ENCODE assay signal across 18 cellular contexts in the genomic region with DNA sequence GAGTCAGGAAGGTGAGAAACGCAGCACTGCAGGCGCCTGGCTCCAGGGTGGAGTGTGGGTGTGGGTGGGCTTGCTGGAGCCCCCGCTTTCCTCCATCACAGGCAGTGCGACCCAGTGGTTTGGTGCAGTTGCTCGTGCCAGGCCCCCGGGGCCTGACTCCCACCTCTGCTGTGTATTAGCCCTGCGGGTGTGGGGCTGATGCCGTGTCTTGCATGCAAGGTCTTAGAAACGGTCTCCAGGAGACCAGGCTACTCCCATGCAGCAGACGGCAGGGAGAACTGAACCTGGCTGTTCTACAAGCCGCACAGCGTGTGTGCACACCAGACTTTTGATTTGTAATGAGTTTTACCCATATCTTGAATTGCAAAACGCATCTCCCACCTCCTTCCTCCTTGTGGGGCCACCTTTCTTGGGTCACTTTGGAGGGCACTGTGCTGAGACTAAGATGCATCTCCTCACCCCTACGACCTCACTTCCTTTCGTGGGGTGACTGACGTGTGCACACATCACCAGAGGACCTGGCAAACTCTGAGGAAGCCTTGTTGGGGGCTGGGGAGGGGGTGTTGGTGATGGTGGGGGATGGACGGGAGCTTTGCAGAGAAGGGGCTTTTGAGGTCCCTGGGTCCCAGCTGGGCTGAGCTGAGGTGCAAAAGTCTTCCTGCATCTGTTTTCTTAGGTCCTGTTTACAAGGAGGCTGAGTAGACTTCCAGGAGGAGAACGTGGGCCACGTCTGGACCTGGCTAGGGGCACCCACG.
A peak's percentile ranks its signal among the peaks of the same experiment; 100 is the strongest.
DNase-seq lines count a peak whose midpoint lies in the region; ATAC-seq and TF ChIP-seq lines count a peak whose summit lies in the region.
"Had no signal": no experiment of that assay in that cellular context is flagged by ENCODE, and none has a peak within 500 bp of the region (broad histone marks: within the 10 kb centered on the region; RNA-seq: fewer than 3 reads in every experiment).

No MANE protein-coding gene starts in this region.

- DNase-seq in activated T-cell treated with anti-CD3 and anti-CD28 coated beads, Interleukin-2, amount 50 U/mL, for 24 hours = no peak
- DNase-seq in activated T-cell treated with anti-CD3 and anti-CD28 coated beads for 4 hours = no peak
- peak; percentile 48 for DNase-seq in endodermal cell
- peak; percentile 77 for DNase-seq in osteoblast (ENCODE audit: insufficient read length, low spot score, missing footprints)
- DNase-seq in NCI-H1417 treated with DMSO at 0.1 percent for 48 hours (lab: John Stamatoyannopoulos, UW) = no peak
- no peak for DNase-seq in lower lobe of right lung
- DNase-seq: GDM1, GM23248, HCEC 1CT, NCI-H1048, NCI-H1694, NCI-H82 had no signal

- H2AFZ ChIP-seq in osteoblast (ENCODE audit: low read length) = no peak overlapping the region
- H2AFZ ChIP-seq: GM23248 had no signal

- H3K27me3 ChIP-seq in endodermal cell (ENCODE audit: control insufficient read depth, insufficient read depth, low read length, poor library complexity, severe bottlenecking) (no peaks in the 10 kb centered on the region), osteoblast (ENCODE audit: insufficient read depth, low read length) (peaks cover 28% of the 10 kb centered on the region), lower lobe of right lung (ENCODE audit: low read depth) (peaks cover 9% of the 10 kb centered on the region)

- no peak for TF ChIP-seq CTCF in HEK293 (tag by site-specific recombination; IDR thresholded peaks at IDR 0.05)
- no peak for TF ChIP-seq CTCF in endodermal cell (conservative IDR thresholded peaks at IDR 0.05)
- no peak for TF ChIP-seq CTCF in osteoblast (IDR thresholded peaks at IDR 0.05; ENCODE audit: extremely low read depth, low read depth, low read length)
- no peak for TF ChIP-seq CTCF in lower lobe of right lung (IDR thresholded peaks at IDR 0.05)

- H4K20me1 ChIP-seq in osteoblast (ENCODE audit: insufficient read depth, low read length) = no peaks in the 10 kb centered on the region

- H3K4me3 Mint-ChIP-seq in activated T-cell treated with anti-CD3 and anti-CD28 coated beads, Interleukin-2, amount 50 U/mL, for 24 hours = no peak overlapping the region
- H3K4me3 Mint-ChIP-seq in endodermal cell = no peak overlapping the region

- POLR2A ChIA-PET in HEK293 (lab: Yijun Ruan, JAX) = no interaction called here

- no peaks in the 10 kb centered on the region for H3K4me1 ChIP-seq in HEK293 (ENCODE audit: control insufficient read depth, insufficient read depth, low read length)
- no peaks in the 10 kb centered on the region for H3K4me1 ChIP-seq in endodermal cell (ENCODE audit: control insufficient read depth, insufficient read depth, low read length)
- no peaks in the 10 kb centered on the region for H3K4me1 ChIP-seq in osteoblast (ENCODE audit: insufficient read depth, low read length)
- no peaks in the 10 kb centered on the region for H3K4me1 ChIP-seq in lower lobe of right lung

- 91% methylated on average over 10 to 20 of the region's 20 CpGs for WGBS in endodermal cell (ENCODE audit: insufficient coverage in 1 of 2, insufficient read length in 1 of 2), 2 experiments

- no peaks in the 10 kb centered on the region for H3K36me3 Mint-ChIP-seq in activated T-cell treated with anti-CD3 and anti-CD28 coated beads, Interleukin-2, amount 50 U/mL, for 24 hours (ENCODE audit: low read depth)
- H3K36me3 Mint-ChIP-seq in endodermal cell (ENCODE audit: low read depth) = no peaks in the 10 kb centered on the region

- intact Hi-C loops in lower lobe of right lung (cut with DNase I) = no loop called here

- H3K27ac Mint-ChIP-seq in activated T-cell treated with anti-CD3 and anti-CD28 coated beads, Interleukin-2, amount 50 U/mL, for 24 hours = peak overlapping the region; percentile 34
- no peak overlapping the region for H3K27ac Mint-ChIP-seq in endodermal cell

- ATAC-seq in HG02981 (IDR thresholded peaks at IDR 0.05; ENCODE audit: unreplicated experiment) (no peak), lower lobe of right lung (no peak)
- ATAC-seq: GM12878, Panc1, Right ventricle myocardium inferior had no signal

- no peaks in the 10 kb centered on the region for H3K36me3 ChIP-seq in HEK293 (ENCODE audit: control insufficient read depth in 2 of 2, insufficient read depth in 1 of 2, low read length in 2 of 2)
- H3K36me3 ChIP-seq in endodermal cell (ENCODE audit: control insufficient read depth, insufficient read depth, low read length) = no peaks in the 10 kb centered on the region
- no peaks in the 10 kb centered on the region for H3K36me3 ChIP-seq in osteoblast (ENCODE audit: insufficient read depth, low read length)
- H3K36me3 ChIP-seq in lower lobe of right lung = no peaks in the 10 kb centered on the region
- H3K36me3 ChIP-seq: BLaER1 treated with 17β-estradiol and CSF1 and Interleukin-3, amounts not matched to agents 10 nM and 100 nM had no signal

- H3K9me3 ChIP-seq in HEK293 (ENCODE audit: control insufficient read depth, insufficient read depth, low read depth, low read length) = no peaks in the 10 kb centered on the region
- no peaks in the 10 kb centered on the region for H3K9me3 ChIP-seq in endodermal cell (ENCODE audit: control insufficient read depth, low read length)
- no peaks in the 10 kb centered on the region for H3K9me3 ChIP-seq in osteoblast (ENCODE audit: low read depth, low read length)
- no peaks in the 10 kb centered on the region for H3K9me3 ChIP-seq in lower lobe of right lung
- H3K9me3 ChIP-seq: BLaER1 treated with 17β-estradiol and CSF1 and Interleukin-3, amounts not matched to agents 10 nM and 100 nM had no signal

- no peak overlapping the region for H3K4me2 ChIP-seq in osteoblast (ENCODE audit: insufficient read depth, low read length)

- no peak overlapping the region for H3K9ac ChIP-seq in endodermal cell (ENCODE audit: extremely low read depth, low read length, poor library complexity, severe bottlenecking)
- H3K9ac ChIP-seq: BLaER1 treated with 17β-estradiol and CSF1 and Interleukin-3, amounts not matched to agents 10 nM and 100 nM; GM23248 had no signal

- H3K27me3 Mint-ChIP-seq in activated T-cell treated with anti-CD3 and anti-CD28 coated beads, Interleukin-2, amount 50 U/mL, for 24 hours = no peaks in the 10 kb centered on the region
- H3K27me3 Mint-ChIP-seq in endodermal cell (ENCODE audit: insufficient read depth) = peaks cover 12% of the 10 kb centered on the region

- no peak overlapping the region for H3K4me3 ChIP-seq in HEK293 (ENCODE audit: low read depth, low read length)
- no peak overlapping the region for H3K4me3 ChIP-seq in endodermal cell (ENCODE audit: low read length)
- no peak overlapping the region for H3K4me3 ChIP-seq in osteoblast (ENCODE audit: insufficient read depth, low read length)
- H3K4me3 ChIP-seq in lower lobe of right lung = no peak overlapping the region
- H3K4me3 ChIP-seq: BLaER1 treated with 17β-estradiol and CSF1 and Interleukin-3, amounts not matched to agents 10 nM and 100 nM; GM12878; GM23248 had no signal

- H3K4me1 Mint-ChIP-seq in activated T-cell treated with anti-CD3 and anti-CD28 coated beads, Interleukin-2, amount 50 U/mL, for 24 hours (ENCODE audit: low read depth) = peaks cover 27% of the 10 kb centered on the region
- H3K4me1 Mint-ChIP-seq in endodermal cell = no peaks in the 10 kb centered on the region

- H3K9me3 Mint-ChIP-seq in activated T-cell treated with anti-CD3 and anti-CD28 coated beads, Interleukin-2, amount 50 U/mL, for 24 hours = no peaks in the 10 kb centered on the region
- no peaks in the 10 kb centered on the region for H3K9me3 Mint-ChIP-seq in endodermal cell

- no peaks in the 10 kb centered on the region for H3K79me2 ChIP-seq in osteoblast (ENCODE audit: insufficient read depth, low read length)

- CTCF ChIA-PET in HEK293 (lab: Yijun Ruan, JAX) = no interaction called here

- H3K27ac ChIP-seq in HEK293 (ENCODE audit: extremely low read depth, low read depth, low read length) = no peak overlapping the region
- H3K27ac ChIP-seq in endodermal cell (ENCODE audit: low read depth, low read length) = no peak overlapping the region
- H3K27ac ChIP-seq in osteoblast (ENCODE audit: low read depth, low read length) = no peak overlapping the region
- no peak overlapping the region for H3K27ac ChIP-seq in lower lobe of right lung
- H3K27ac ChIP-seq: BLaER1 treated with 17β-estradiol and CSF1 and Interleukin-3, amounts not matched to agents 10 nM and 100 nM; GM23248 had no signal

TF ChIP-seq in HEK293, 187 proteins besides CTCF, POLR2A, EP300 and RAD21:
- TF ChIP-seq EGR2 (tag by site-specific recombination; IDR thresholded peaks at IDR 0.05; ENCODE audit: low read depth) (0 out of 2 replicates have a peak, but pooled peaks have one; percentile 30), ZNF114 (tag by site-specific recombination; IDR thresholded peaks at IDR 0.05) (no peak), ZFHX2 (tag by site-specific recombination; conservative IDR thresholded peaks at IDR 0.05) (peak; percentile 42)

Comparison
In these comparisons a context has a peak if more than half of its experiments do, and no peak if none do; other contexts are left out.
1. DNase-seq: peak in endodermal cell (single experiment) and osteoblast (single experiment); none in activated T-cell treated with anti-CD3 and anti-CD28 coated beads, Interleukin-2, amount 50 U/mL, for 24 hours (single experiment), activated T-cell treated with anti-CD3 and anti-CD28 coated beads for 4 hours (single experiment), NCI-H1417 treated with DMSO at 0.1 percent for 48 hours (single experiment) and lower lobe of right lung (single experiment).